In the genomic region with DNA sequence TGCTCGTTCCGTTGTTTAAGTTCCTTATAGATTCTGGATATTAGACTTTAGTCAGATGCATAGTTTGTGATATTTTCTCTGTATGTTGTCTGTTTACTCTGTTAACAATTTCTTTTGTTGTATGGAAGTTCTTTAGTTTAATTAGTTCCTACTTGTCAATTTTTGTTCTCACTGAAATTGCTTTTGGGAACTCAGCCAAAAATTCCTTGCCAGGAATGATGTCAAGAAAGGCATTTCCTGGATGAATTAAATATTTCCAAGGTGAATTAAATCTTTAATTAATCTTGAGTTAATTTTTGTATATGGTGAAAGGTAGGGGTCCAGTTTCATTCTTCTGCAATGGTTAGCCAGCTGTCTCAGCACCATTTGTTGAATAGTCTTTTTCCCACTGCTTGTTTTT, we compare ENCODE assay signal across 17 cellular contexts.
DNase-seq lines count a peak whose midpoint lies in the region; ATAC-seq and TF ChIP-seq lines count a peak whose summit lies in the region.
"Had no signal": no experiment of that assay in that cellular context is flagged by ENCODE, and none has a peak within 500 bp of the region (broad histone marks: within the 10 kb centered on the region; RNA-seq: fewer than 3 reads in every experiment).

No MANE protein-coding gene starts in this region.

- peaks cover 3 to 62% (median 21%) of the 10 kb centered on the region in 11 donors for H3K9me3 Mint-ChIP-seq in naive thymus-derived CD4-positive, alpha-beta T cell

- no peaks in the 10 kb centered on the region for H3K4me1 Mint-ChIP-seq in naive thymus-derived CD4-positive, alpha-beta T cell
- H3K4me1 Mint-ChIP-seq: CD4-positive, CD25-positive, alpha-beta regulatory T cell; CD8-positive, alpha-beta memory T cell; GM23338; IgD-negative memory B cell had no signal

- H3K4me1 ChIP-seq in naive thymus-derived CD4-positive, alpha-beta T cell (ENCODE audit: control insufficient read depth in 2 of 2, insufficient read depth in 2 of 2, low read length in 2 of 2) = no peaks in the 10 kb centered on the region
- H3K4me1 ChIP-seq: BE2C had no signal

- H3K27me3 ChIP-seq in naive thymus-derived CD4-positive, alpha-beta T cell (ENCODE audit: control insufficient read depth in 2 of 2, insufficient read depth in 2 of 2, low read length in 2 of 2) = no peaks in the 10 kb centered on the region
- H3K27me3 ChIP-seq: BE2C had no signal

- no peak overlapping the region for H3K4me3 Mint-ChIP-seq in naive thymus-derived CD4-positive, alpha-beta T cell
- H3K4me3 Mint-ChIP-seq: CD4-positive, CD25-positive, alpha-beta regulatory T cell; CD8-positive, alpha-beta memory T cell; GM23338 had no signal

- POLR2A ChIA-PET in naive thymus-derived CD4-positive, alpha-beta T cell (lab: Charles Lee) = no interaction called here

- peaks cover 0 to 5% (median 0%) of the 10 kb centered on the region in 3 experiments for H3K9me3 ChIP-seq in naive thymus-derived CD4-positive, alpha-beta T cell (ENCODE audit: control insufficient read depth in 2 of 3, low read length in 3 of 3)

- H3K27ac Mint-ChIP-seq in naive thymus-derived CD4-positive, alpha-beta T cell = no peak overlapping the region
- H3K27ac Mint-ChIP-seq: CD8-positive, alpha-beta memory T cell; GM23338; IgD-negative memory B cell had no signal

- H3K36me3 ChIP-seq in naive thymus-derived CD4-positive, alpha-beta T cell (ENCODE audit: control insufficient read depth in 2 of 3, insufficient read depth in 3 of 3, low read length in 3 of 3) = no peaks in the 10 kb centered on the region
- H3K36me3 ChIP-seq: BE2C had no signal

- peak; percentile 36 for DNase-seq in M059J (ENCODE audit: low read depth)
- DNase-seq in astrocyte of the hippocampus (ENCODE audit: low read depth, low spot score) = peak; percentile 17
- peak; percentile 9 for DNase-seq in fibroblast of pulmonary artery (ENCODE audit: low read depth)
- DNase-seq in naive thymus-derived CD4-positive, alpha-beta T cell = no peak
- DNase-seq in DMS79 treated with DMSO at 0.1 percent for 48 hours (lab: John Stamatoyannopoulos, UW) = no peak
- DNase-seq: ACHN; BE2C; C1 segment of cervical spinal cord; CD4-positive, CD25-positive, alpha-beta regulatory T cell; CD8-positive, alpha-beta memory T cell; COR-L47; GDM1; HCEC 1CT had no signal

- peaks cover 0 to 10% (median 0%) of the 10 kb centered on the region in 5 donors for H3K27me3 Mint-ChIP-seq in naive thymus-derived CD4-positive, alpha-beta T cell
- H3K27me3 Mint-ChIP-seq: CD8-positive, alpha-beta memory T cell; IgD-negative memory B cell had no signal

- no peak overlapping the region for H3K27ac ChIP-seq in naive thymus-derived CD4-positive, alpha-beta T cell (ENCODE audit: low read depth, low read length)

- peaks cover 0 to 14% (median 6%) of the 10 kb centered on the region in 5 donors for H3K36me3 Mint-ChIP-seq in naive thymus-derived CD4-positive, alpha-beta T cell
- H3K36me3 Mint-ChIP-seq: CD4-positive, CD25-positive, alpha-beta regulatory T cell; CD8-positive, alpha-beta memory T cell had no signal

- ATAC-seq in naive thymus-derived CD4-positive, alpha-beta T cell = no peak
- no peak for ATAC-seq in HG03025 (IDR thresholded peaks at IDR 0.05; ENCODE audit: low FRiP score, unreplicated experiment)
- ATAC-seq: GM23338, HepG2 had no signal

- intact Hi-C loops in naive thymus-derived CD4-positive, alpha-beta T cell (cut with micrococcal nuclease) = no loop called here

- CTCF ChIA-PET in naive thymus-derived CD4-positive, alpha-beta T cell (lab: Charles Lee) = no interaction called here

- no peak for TF ChIP-seq CTCF in fibroblast of pulmonary artery (IDR thresholded peaks at IDR 0.05; ENCODE audit: low read length, missing control alignments)

- no peak overlapping the region for H3K4me3 ChIP-seq in fibroblast of pulmonary artery (replicated peaks; ENCODE audit: low read depth, low read length)
- no peak overlapping the region for H3K4me3 ChIP-seq in naive thymus-derived CD4-positive, alpha-beta T cell (ENCODE audit: low read length)
- H3K4me3 ChIP-seq: GM23338 had no signal

Comparison
In these comparisons a context has a peak if more than half of its experiments do, and no peak if none do; other contexts are left out.
1. DNase-seq: peak in M059J (single experiment), astrocyte of the hippocampus (single experiment) and fibroblast of pulmonary artery (single experiment); none in naive thymus-derived CD4-positive, alpha-beta T cell (0 of 9) and DMS79 treated with DMSO at 0.1 percent for 48 hours (single experiment).